Comparison of ENCODE assay signal across 16 cellular contexts in genomic region chr4:168993724-168994510, GRCh38. TPM values are rescaled to one million over a fixed set of nuclear protein-coding genes. Genes with fewer than 3 reads are reported as not detected.
DNase-seq lines count a peak whose midpoint lies in the region; ATAC-seq, FAIRE-seq and TF ChIP-seq lines count a peak whose summit lies in the region.
"Had no signal": no experiment of that assay in that cellular context is flagged by ENCODE, and none has a peak within 500 bp of the region (broad histone marks: within the 10 kb centered on the region; RNA-seq: fewer than 3 reads in every experiment).

No MANE protein-coding gene starts in this region.

- CTCF ChIA-PET in MCF 10A (lab: Yijun Ruan, JAX) (interaction anchor here (1.0 to 1.1 kb wide), 2 partner anchors 12 to 16 kb away, joined by 3 to 4 read pairs; partner anchors contain the start of gene CBR4), WTC11 (lab: Charles Lee) (no interaction called here)

- no peaks in the 10 kb centered on the region for H3K27me3 ChIP-seq in breast epithelium
- H3K27me3 ChIP-seq: neutrophil had no signal

- TF ChIP-seq POLR2A in breast epithelium (IDR thresholded peaks at IDR 0.05), result no peak

- TF ChIP-seq CTCF in MCF 10A (IDR thresholded peaks at IDR 0.05; ENCODE audit: unreplicated experiment) (no peak), breast epithelium (IDR thresholded peaks at IDR 0.05) (no peak), WTC11 (IDR thresholded peaks at IDR 0.05) (no peak)

- H3K4me1 Mint-ChIP-seq in MCF 10A (ENCODE audit: insufficient read depth, unreplicated experiment) (peaks cover 17% of the 10 kb centered on the region), WTC11 (no peaks in the 10 kb centered on the region)
- H3K4me1 Mint-ChIP-seq: stimulated activated naive CD8-positive, alpha-beta T cell treated with anti-CD3 and anti-CD28 coated beads, Interleukin-15, amount 100 ng/mL, for 72 hours had no signal

- H3K9me3 ChIP-seq in breast epithelium, result no peaks in the 10 kb centered on the region
- H3K9me3 ChIP-seq: neutrophil had no signal

- H3K4me3 ChIP-seq in breast epithelium, result no peak overlapping the region

- H3K4me1 ChIP-seq in breast epithelium, result no peaks in the 10 kb centered on the region

- H3K36me3 Mint-ChIP-seq in MCF 10A (ENCODE audit: insufficient read depth, unreplicated experiment), result peaks cover 30% of the 10 kb centered on the region
- peaks cover 45% of the 10 kb centered on the region for H3K36me3 Mint-ChIP-seq in WTC11

- peak overlapping the region; percentile 37 for H3K4me3 Mint-ChIP-seq in MCF 10A (ENCODE audit: unreplicated experiment)
- H3K4me3 Mint-ChIP-seq in WTC11, result no peak overlapping the region
- H3K4me3 Mint-ChIP-seq: stimulated activated naive CD8-positive, alpha-beta T cell treated with anti-CD3 and anti-CD28 coated beads, Interleukin-15, amount 100 ng/mL, for 72 hours had no signal

- DNase-seq in MCF 10A (ENCODE audit: unreplicated experiment), result peak; percentile 21
- no peak for DNase-seq in breast epithelium (ENCODE audit: low spot score in 2 of 2)
- no peak for DNase-seq in WTC11 (ENCODE audit: low spot score)
- DNase-seq in kidney tubule cell (ENCODE audit: low spot score), result peak; percentile 44
- DNase-seq in urothelium cell line (ENCODE audit: low spot score), result peak; percentile 27
- DNase-seq in NCI-H146 treated with DMSO at 0.1 percent for 48 hours (lab: John Stamatoyannopoulos, UW; ENCODE audit: unreplicated experiment), result no peak
- no peak for DNase-seq in stimulated activated naive CD4-positive, alpha-beta T cell treated with Interleukin-2 at 50 U/mL for 16 hours (lab: John Stamatoyannopoulos, UW)
- DNase-seq: ACHN; caudate nucleus; NCI-H187 treated with DMSO at 0.1 percent for 48 hours; PC-3; stimulated activated naive CD8-positive, alpha-beta T cell treated with anti-CD3 and anti-CD28 coated beads, Interleukin-15, amount 100 ng/mL, for 72 hours had no signal

- POLR2A ChIA-PET in MCF 10A (lab: Yijun Ruan, JAX), result interaction anchor here (0.6 kb wide), 1 partner anchor 20 kb away, joined by 3 read pairs; no protein-coding TSS in a partner anchor
- POLR2A ChIA-PET in WTC11 (lab: Charles Lee), result interaction anchor here (0.7 kb wide), 1 partner anchor 13 kb away, joined by 4 read pairs; no protein-coding TSS in a partner anchor

- BruUV-seq in MCF 10A (replicated peaks; lab: Mats Ljungman, UMichigan), result no TSS peak

- peak overlapping the region in 1 of 2 donors; percentile 4 for H3K27ac ChIP-seq in breast epithelium
- H3K27ac ChIP-seq: neutrophil had no signal

- H3K9me3 Mint-ChIP-seq in MCF 10A (ENCODE audit: unreplicated experiment) (no peaks in the 10 kb centered on the region), WTC11 (no peaks in the 10 kb centered on the region)
- H3K9me3 Mint-ChIP-seq: stimulated activated naive CD8-positive, alpha-beta T cell treated with anti-CD3 and anti-CD28 coated beads, Interleukin-15, amount 100 ng/mL, for 72 hours had no signal

- intact Hi-C loops in MCF 10A (cut with micrococcal nuclease), result loop anchor here (5.0 kb wide), 1 partner anchor 407 kb away; no protein-coding TSS in a partner anchor
- intact Hi-C loops in breast epithelium (cut with DNase I; ENCODE audit: low total_unique reads), result no loop called here

- no peaks in the 10 kb centered on the region for H3K27me3 Mint-ChIP-seq in MCF 10A (ENCODE audit: insufficient read depth, unreplicated experiment)
- H3K27me3 Mint-ChIP-seq in WTC11 (ENCODE audit: low read depth), result no peaks in the 10 kb centered on the region
- H3K27me3 Mint-ChIP-seq: stimulated activated naive CD8-positive, alpha-beta T cell treated with anti-CD3 and anti-CD28 coated beads, Interleukin-15, amount 100 ng/mL, for 72 hours had no signal

- H3K27ac Mint-ChIP-seq in MCF 10A (ENCODE audit: low read depth, unreplicated experiment) (peak overlapping the region; percentile 87), WTC11 (peak overlapping the region; percentile 60)

- no peak for FAIRE-seq in urothelium cell line (lab: Jason Lieb, UNC)
- FAIRE-seq: TTC549 had no signal

- H3K36me3 ChIP-seq in breast epithelium, result no peaks in the 10 kb centered on the region

- no peak for ATAC-seq in WTC11
- ATAC-seq in HG03571 (IDR thresholded peaks at IDR 0.05; ENCODE audit: unreplicated experiment), result no peak
- ATAC-seq: esophagus mucosa; PC-3; stimulated activated naive CD8-positive, alpha-beta T cell treated with anti-CD3 and anti-CD28 coated beads, Interleukin-15, amount 100 ng/mL, for 72 hours had no signal

TF ChIP-seq in WTC11, 78 proteins besides CTCF, POLR2A, EP300 and RAD21 (continues in another document):
- no peak for TF ChIP-seq GRHL2 (CRISPR knock-in tag; IDR thresholded peaks at IDR 0.05; ENCODE audit: insufficient replicate concordance, severe bottlenecking)
- TF ChIP-seq PRDM15 (CRISPR knock-in tag; IDR thresholded peaks at IDR 0.05), result no peak
- TF ChIP-seq ZNF425 (CRISPR knock-in tag; conservative IDR thresholded peaks at IDR 0.05), result no peak
- no peak for TF ChIP-seq ZNF232 (CRISPR knock-in tag; IDR thresholded peaks at IDR 0.05)
- no peak for TF ChIP-seq FOXJ3 (CRISPR knock-in tag; IDR thresholded peaks at IDR 0.05; ENCODE audit: borderline replicate concordance)
- TF ChIP-seq ZNF138 (CRISPR knock-in tag; conservative IDR thresholded peaks at IDR 0.05), result no peak

RNA-seq across cellular contexts. Expression of gene CBR4, which starts 16.1 kb away (rescaled TPM):
- total RNA-seq in MCF 10A (2022), result 19.2 and 24.0 TPM in 2 replicates
- total RNA-seq in breast epithelium, result 10 to 100 TPM; 19.8 to 46.0 (median 31.5) TPM
- total RNA-seq in WTC11 (2021), result 48.1 to 52.6 TPM (median 50.8 TPM) in 3 replicates

Comparison
In these comparisons a context has a peak if more than half of its experiments do, and no peak if none do; other contexts are left out.
1. DNase-seq: peak in MCF 10A (single experiment), kidney tubule cell (single experiment) and urothelium cell line (single experiment); none in breast epithelium (0 of 2), WTC11 (single experiment), NCI-H146 treated with DMSO at 0.1 percent for 48 hours (single experiment) and stimulated activated naive CD4-positive, alpha-beta T cell treated with Interleukin-2 at 50 U/mL for 16 hours (single experiment).